Comparison of ENCODE assay signal across 15 cellular contexts in genomic region chr5:170554566-170555267, GRCh38. TPM values are rescaled to one million over a fixed set of nuclear protein-coding genes. Genes with fewer than 3 reads are reported as not detected.
A peak's percentile ranks its signal among the peaks of the same experiment; 100 is the strongest.
DNase-seq lines count a peak whose midpoint lies in the region; ATAC-seq and TF ChIP-seq lines count a peak whose summit lies in the region.
"Had no signal": no experiment of that assay in that cellular context is flagged by ENCODE, and none has a peak within 500 bp of the region (broad histone marks: within the 10 kb centered on the region; RNA-seq: fewer than 3 reads in every experiment).

No MANE protein-coding gene starts in this region.

- in situ Hi-C loops in brain microvascular endothelial cell (cut with HindIII; ENCODE audit: low pct_ligation_motif_present, low sequenced_read_pairs): no loop called here

- TF ChIP-seq CTCF in BE2C (IDR thresholded peaks at IDR 0.05; ENCODE audit: low read depth, low read length) (no peak), brain microvascular endothelial cell (IDR thresholded peaks at IDR 0.05; ENCODE audit: low read depth, low read length, missing control alignments) (no peak)

- H2AFZ ChIP-seq in trophoblast cell (ENCODE audit: insufficient read depth, low read length, poor library complexity): no peak overlapping the region

- no peaks in the 10 kb centered on the region; the same call in 1 of the 2 replicates for H3K27me3 ChIP-seq in BE2C
- H3K27me3 ChIP-seq in brain microvascular endothelial cell (replicated peaks): no peaks in the 10 kb centered on the region
- no peaks in the 10 kb centered on the region for H3K27me3 ChIP-seq in trophoblast cell (ENCODE audit: insufficient read depth, low read length)

- H2BK12ac ChIP-seq in trophoblast cell (ENCODE audit: low read length): no peak overlapping the region

- H4K8ac ChIP-seq in trophoblast cell (ENCODE audit: low read depth, low read length): no peak overlapping the region

- no peaks in the 10 kb centered on the region for H3K79me2 ChIP-seq in trophoblast cell (ENCODE audit: control insufficient read depth, insufficient read depth, low read length, poor library complexity)

- H2AK5ac ChIP-seq in trophoblast cell (ENCODE audit: low read length): no peak overlapping the region

- no peak overlapping the region for H3K4me2 ChIP-seq in trophoblast cell (ENCODE audit: low read length)
- H3K4me2 ChIP-seq: KMS-11 had no signal

- DNase-seq in BE2C (peak; percentile 38), NCI-H1105 (lab: John Stamatoyannopoulos, UW) (peak; percentile 70), brain microvascular endothelial cell (peak; percentile 7), trophoblast cell (no peak)
- DNase-seq in activated CD4-positive, alpha-beta T cell treated with anti-CD3 and anti-CD28 coated beads, Interleukin-2, amount 50 U/mL, for 1 hour: no peak
- DNase-seq: DND-41; lower lobe of right lung; NCI-H510A treated with DMSO at 0.1 percent for 48 hours; SIG-M5; stimulated activated CD4-positive, alpha-beta T cell treated with anti-CD3 and anti-CD28 coated beads, Interleukin-2, amount 100 ng/mL, for 24 hours; stimulated activated naive B cell treated with anti-CD40 and anti-IgM and Interleukin-4, amounts not matched to agents 10 μg/mL and 1 μg/mL and 100 μg/mL, for 72 hours had no signal

- no peak overlapping the region for H3K14ac ChIP-seq in trophoblast cell (ENCODE audit: low read length)

- no peaks in the 10 kb centered on the region for H3K9me3 ChIP-seq in BE2C
- no peaks in the 10 kb centered on the region for H3K9me3 ChIP-seq in mesodermal cell (ENCODE audit: control insufficient read depth, low read length)
- H3K9me3 ChIP-seq in trophoblast cell (ENCODE audit: insufficient read depth, low read depth, low read length): peaks cover 2% of the 10 kb centered on the region
- H3K9me3 ChIP-seq: lower lobe of right lung had no signal

- 91 to 92% methylated on average over 13 to 15 of the region's 17 CpGs for WGBS in mesodermal cell (ENCODE audit: insufficient coverage in 2 of 2), 2 experiments
- WGBS in trophoblast cell (ENCODE audit: extremely low coverage, insufficient coverage, insufficient read length): no CpG with 5 or more reads among the region's 17 CpGs

- no peak overlapping the region for H4K12ac ChIP-seq in trophoblast cell (ENCODE audit: low read depth, low read length)

- H3K4me3 ChIP-seq in BE2C (ENCODE audit: low read depth, low read length): no peak overlapping the region
- H3K4me3 ChIP-seq in brain microvascular endothelial cell (ENCODE audit: low read depth, low read length): no peak overlapping the region
- H3K4me3 ChIP-seq in mesodermal cell (ENCODE audit: extremely low read depth, insufficient read depth, low read length, poor library complexity, severe bottlenecking): no peak overlapping the region
- no peak overlapping the region for H3K4me3 ChIP-seq in trophoblast cell (ENCODE audit: low read depth, low read length)
- H3K4me3 ChIP-seq: lower lobe of right lung had no signal

- H3K23ac ChIP-seq in trophoblast cell (ENCODE audit: low read length): no peak overlapping the region

- H3K4ac ChIP-seq in trophoblast cell (ENCODE audit: low read depth, low read length): no peak overlapping the region

- H3K9ac ChIP-seq in trophoblast cell (ENCODE audit: low read length): no peak overlapping the region
- H3K9ac ChIP-seq: KMS-11 had no signal

- H3K27ac ChIP-seq in brain microvascular endothelial cell (no peak overlapping the region), mesodermal cell (ENCODE audit: low read depth, low read length, severe bottlenecking) (peak overlapping the region; percentile 25), trophoblast cell (ENCODE audit: low read depth, low read length) (no peak overlapping the region)
- H3K27ac ChIP-seq: KMS-11, lower lobe of right lung had no signal

- no peak overlapping the region for H3K18ac ChIP-seq in trophoblast cell (ENCODE audit: low read length)

- ATAC-seq in GM19328 (IDR thresholded peaks at IDR 0.05; ENCODE audit: unreplicated experiment) (no peak), GM19023 (IDR thresholded peaks at IDR 0.05; ENCODE audit: unreplicated experiment) (no peak)
- ATAC-seq: lower lobe of right lung; stimulated activated naive B cell treated with anti-CD40 and anti-IgM and Interleukin-4, amounts not matched to agents 10 μg/mL and 1 μg/mL and 100 μg/mL, for 72 hours had no signal

- no peak overlapping the region for H4K91ac ChIP-seq in trophoblast cell (ENCODE audit: low read depth, low read length)

- H3K79me1 ChIP-seq in trophoblast cell (ENCODE audit: low read length): no peaks in the 10 kb centered on the region

- H2BK5ac ChIP-seq in trophoblast cell (ENCODE audit: low read depth, low read length, poor library complexity): no peak overlapping the region

- no peaks in the 10 kb centered on the region for H3K4me1 ChIP-seq in BE2C
- peaks cover 26% of the 10 kb centered on the region for H3K4me1 ChIP-seq in mesodermal cell (ENCODE audit: control insufficient read depth, insufficient read depth, low read length, poor library complexity, severe bottlenecking)
- no peaks in the 10 kb centered on the region for H3K4me1 ChIP-seq in trophoblast cell (ENCODE audit: control insufficient read depth in 1 of 2, insufficient read depth in 2 of 2, low read length in 2 of 2)

- H3K36me3 ChIP-seq in BE2C (no peaks in the 10 kb centered on the region), brain microvascular endothelial cell (replicated peaks) (no peaks in the 10 kb centered on the region), mesodermal cell (ENCODE audit: control insufficient read depth, insufficient read depth, low read length) (no peaks in the 10 kb centered on the region), trophoblast cell (ENCODE audit: control insufficient read depth in 1 of 2, insufficient read depth in 2 of 2, low read length in 2 of 2) (no peaks in the 10 kb centered on the region)
- H3K36me3 ChIP-seq: lower lobe of right lung had no signal

- no peak overlapping the region for H2BK120ac ChIP-seq in trophoblast cell (ENCODE audit: insufficient read depth, low read length, poor library complexity)

RNA-seq across cellular contexts. Expression of gene KCNIP1, which starts 50.9 kb away (rescaled TPM):
- not detected for polyA plus RNA-seq in BE2C (2012; ENCODE audit: insufficient read depth, insufficient read length, low read depth)
- polyA plus RNA-seq in mesodermal cell (2013, experiment 1 of 2): 1.5 TPM
- polyA plus RNA-seq in mesodermal cell (2013, experiment 2 of 2): 1.4 TPM
- 0.26 and 0.37 TPM in 2 replicates for polyA plus RNA-seq in trophoblast cell (2013)

Comparison
In these comparisons a context has a peak if more than half of its experiments do, and no peak if none do; other contexts are left out.
1. DNase-seq: peak in BE2C (single experiment), NCI-H1105 (single experiment) and brain microvascular endothelial cell (single experiment); none in activated CD4-positive, alpha-beta T cell treated with anti-CD3 and anti-CD28 coated beads, Interleukin-2, amount 50 U/mL, for 1 hour (single experiment) and trophoblast cell (0 of 2).